ENCODE assay signal across 7 cellular contexts in genomic region chr4:105240037-105240436, GRCh38.
"Had no signal": no experiment of that assay in that cellular context is flagged by ENCODE, and none has a peak within 500 bp of the region (broad histone marks: within the 10 kb centered on the region; RNA-seq: fewer than 3 reads in every experiment).

No MANE protein-coding gene starts in this region.

- H3K9me3 Mint-ChIP-seq: GM23338, H9 had no signal

- H3K27ac Mint-ChIP-seq: GM23338, H9 had no signal

- H3K4me3 ChIP-seq: GM23338 had no signal

- ATAC-seq: GM23338 had no signal

- DNase-seq: H9, HCEC 1CT, IMR-90 had no signal

- FAIRE-seq: H1, H54, HTR-8/SVneo had no signal

- H3K4me3 Mint-ChIP-seq: GM23338, H9 had no signal
